Comparison of ENCODE assay signal across 24 cellular contexts in the genomic region with DNA sequence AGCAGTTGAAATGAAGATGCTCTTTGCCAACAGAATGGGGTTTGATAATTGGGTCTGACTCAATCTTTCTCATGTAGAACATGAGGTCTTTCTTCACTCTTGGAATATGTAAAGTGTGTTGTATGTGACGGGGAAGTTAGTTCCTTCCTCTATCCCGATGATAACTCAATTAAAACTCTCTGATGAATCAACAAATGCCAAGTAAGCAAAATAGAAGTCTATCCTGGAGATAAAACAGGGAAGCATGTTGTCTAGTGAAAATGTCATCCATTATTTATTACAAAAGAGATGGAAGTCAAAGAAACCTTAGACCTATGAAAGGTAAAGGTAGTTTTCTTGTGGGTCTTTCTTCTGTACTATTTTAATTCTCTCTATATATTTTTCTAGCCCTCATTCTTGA.
A peak's percentile ranks its signal among the peaks of the same experiment; 100 is the strongest.
DNase-seq lines count a peak whose midpoint lies in the region; ATAC-seq, FAIRE-seq and TF ChIP-seq lines count a peak whose summit lies in the region.
"Had no signal": no experiment of that assay in that cellular context is flagged by ENCODE, and none has a peak within 500 bp of the region (broad histone marks: within the 10 kb centered on the region; RNA-seq: fewer than 3 reads in every experiment).

No MANE protein-coding gene starts in this region.

- H3K27ac ChIP-seq in A549 = no peak overlapping the region
- no peak overlapping the region for H3K27ac ChIP-seq in K562 (ENCODE audit: extremely low read depth, low read depth, low read length)
- H3K27ac ChIP-seq: 22Rv1, BLaER1 had no signal

- no peaks in the 10 kb centered on the region for H3K27me3 ChIP-seq in K562 (ENCODE audit: control insufficient read depth in 2 of 2, insufficient read depth in 2 of 2, low read length in 2 of 2)
- H3K27me3 ChIP-seq: BE2C, BLaER1 had no signal

- H3K4me3 ChIP-seq in A549 (no peak overlapping the region), K562 (no peak overlapping the region)
- H3K4me3 ChIP-seq: BLaER1, GM12878 had no signal

- H3K4me2 ChIP-seq in A549 (no peak overlapping the region), K562 (ENCODE audit: insufficient read depth, low read length) (no peak overlapping the region)
- H3K4me2 ChIP-seq: BLaER1 had no signal

- CTCF ChIA-PET in A549 (lab: Yijun Ruan, JAX) (no interaction called here), K562 (lab: Yijun Ruan, JAX; ENCODE audit: low intra/inter-chr PET ratio) (no interaction called here)

- H3K36me3 ChIP-seq in K562 (ENCODE audit: control insufficient read depth, insufficient read depth, low read length) = no peaks in the 10 kb centered on the region
- H3K36me3 ChIP-seq: BE2C, BLaER1 had no signal

- no peak for TF ChIP-seq POLR2A in A549 (IDR thresholded peaks at IDR 0.05; ENCODE audit: low read length)
- TF ChIP-seq POLR2A in K562 (conservative IDR thresholded peaks at IDR 0.05) = no peak

- no peaks in the 10 kb centered on the region for H3K79me2 ChIP-seq in K562 (ENCODE audit: control insufficient read depth, insufficient read depth, low read length)

- no peak for TF ChIP-seq CTCF in A549 (IDR thresholded peaks at IDR 0.05)
- TF ChIP-seq CTCF in K562 (IDR thresholded peaks at IDR 0.05 in 2 of 3, conservative IDR thresholded peaks at IDR 0.05 in 1 of 3; ENCODE audit: insufficient read depth in 2 of 3, low read depth in 1 of 3, low read length in 3 of 3) = no peak

- WGBS in A549 (ENCODE audit: missing lambda C conversion rate) = 23% methylated on average over 2 of the region's 2 CpGs
- 22% methylated on average over 2 of the region's 2 CpGs for WGBS in K562 (ENCODE audit: insufficient coverage, low coverage, missing lambda C conversion rate)

- ATAC-seq in A549 = no peak
- no peak for ATAC-seq in K562
- ATAC-seq: GM12878 had no signal

- intact Hi-C loops in K562 (cut with micrococcal nuclease) = no loop called here

- no peak for FAIRE-seq in A549 (lab: Jason Lieb, UNC)
- FAIRE-seq in K562 (lab: Jason Lieb, UNC) = no peak
- FAIRE-seq: GM12878, GM12892, GM18507 had no signal

- H3K9me1 ChIP-seq in K562 (ENCODE audit: control insufficient read depth, insufficient read depth, low read length) = no peaks in the 10 kb centered on the region

- in situ Hi-C loops in K562 (cut with MboI) = no loop called here

- DNase-seq in NOMO-1 treated with DMSO at 0.1 percent for 48 hours (lab: John Stamatoyannopoulos, UW; ENCODE audit: unreplicated experiment) (peak; percentile 33), NOMO-1 treated with dmso at 0.1 percent for 144 hours (lab: John Stamatoyannopoulos, UW; ENCODE audit: unreplicated experiment) (no peak), A549 (ENCODE audit: low read depth in 1 of 2, low spot score in 1 of 2) (no peak), K562 (ENCODE audit: extremely low read depth in 1 of 4, low spot score in 3 of 4) (no peak), NCI-H1092 treated with DMSO at 0.1 percent for 48 hours (lab: John Stamatoyannopoulos, UW) (no peak)
- DNase-seq: ACHN; BE2C; C1 segment of cervical spinal cord; CD4-positive, alpha-beta memory T cell; CD4-positive, CD25-positive, alpha-beta regulatory T cell; CD8-positive, alpha-beta memory T cell; COR-L47; DMS 273 treated with DMSO at 0.1 percent for 48 hours; DMS153; DMS53; DMS79; DND-41; EL; GDM1 had no signal

- H3K9ac ChIP-seq in K562 (ENCODE audit: insufficient read depth in 1 of 2, low read depth in 2 of 2, low read length in 2 of 2) = no peak overlapping the region
- H3K9ac ChIP-seq: BLaER1 had no signal

- no peaks in the 10 kb centered on the region for H3K9me3 ChIP-seq in A549
- H3K9me3 ChIP-seq in K562 (replicated peaks; ENCODE audit: control insufficient read depth, insufficient read depth, low read depth, low read length) = no peaks in the 10 kb centered on the region
- H3K9me3 ChIP-seq: BE2C, BLaER1 had no signal

- TF ChIP-seq EP300 in A549 (IDR thresholded peaks at IDR 0.05) (no peak), K562 (IDR thresholded peaks at IDR 0.05; ENCODE audit: low read length) (no peak)

- no peak overlapping the region for H2AFZ ChIP-seq in K562 (ENCODE audit: low read depth, low read length)

- POLR2A ChIA-PET in A549 (lab: Yijun Ruan, JAX) = no interaction called here
- POLR2A ChIA-PET in K562 (lab: Yijun Ruan, JAX) = no interaction called here

- TF ChIP-seq RAD21 in A549 (conservative IDR thresholded peaks at IDR 0.05 in 1 of 2, IDR thresholded peaks at IDR 0.05 in 1 of 2) = no peak
- TF ChIP-seq RAD21 in K562 (CRISPR knock-in tag; conservative IDR thresholded peaks at IDR 0.05 in 1 of 2, IDR thresholded peaks at IDR 0.05 in 1 of 2) = no peak

- no peaks in the 10 kb centered on the region for H4K20me1 ChIP-seq in K562 (replicated peaks; ENCODE audit: control insufficient read depth, insufficient read depth, low read length)
- H4K20me1 ChIP-seq: BLaER1 had no signal

- H3K4me1 ChIP-seq in A549 (no peaks in the 10 kb centered on the region), K562 (replicated peaks in 1 of 2; ENCODE audit: control insufficient read depth in 2 of 2, insufficient read depth in 2 of 2, low read length in 2 of 2) (no peaks in the 10 kb centered on the region)
- H3K4me1 ChIP-seq: BE2C had no signal

- no TSS peak for BruUV-seq in K562 (replicated peaks; lab: Mats Ljungman, UMichigan)

TF ChIP-seq in A549, 52 proteins besides CTCF, POLR2A, EP300 and RAD21:
- TF ChIP-seq MAFK (IDR thresholded peaks at IDR 0.05; ENCODE audit: partially characterized antibody) (peak; percentile 83), POLR2AphosphoS2 (conservative IDR thresholded peaks at IDR 0.05; ENCODE audit: low read length) (no peak)
TF ChIP-seq in A549: peak in this region for 1.

TF ChIP-seq in K562, 482 proteins besides CTCF, POLR2A, EP300 and RAD21:
- no peak for TF ChIP-seq TAL1 (IDR thresholded peaks at IDR 0.05)
- peak; percentile 59 for TF ChIP-seq ZNF316 (IDR thresholded peaks at IDR 0.05)
- peak; percentile 50 for TF ChIP-seq MAFF (IDR thresholded peaks at IDR 0.05; ENCODE audit: low read length)
- TF ChIP-seq C11orf30 (IDR thresholded peaks at IDR 0.05; ENCODE audit: low read depth) = peak; percentile 13; the same call in 1 of the 2 replicates
- TF ChIP-seq MAFK (IDR thresholded peaks at IDR 0.05; ENCODE audit: low read length) = peak; percentile 43; the same call in 1 of the 2 replicates
- no peak for TF ChIP-seq STAG1 (CRISPR knock-in tag; IDR thresholded peaks at IDR 0.05; ENCODE audit: borderline replicate concordance)
- no peak for TF ChIP-seq ZNF140 (CRISPR knock-in tag; IDR thresholded peaks at IDR 0.05)
- 0 out of 2 replicates have a peak, but pooled peaks have one; percentile 35 for TF ChIP-seq MAFG (tag; conservative IDR thresholded peaks at IDR 0.05)
TF ChIP-seq in K562: peak in this region for 5.
